In the genomic region with DNA sequence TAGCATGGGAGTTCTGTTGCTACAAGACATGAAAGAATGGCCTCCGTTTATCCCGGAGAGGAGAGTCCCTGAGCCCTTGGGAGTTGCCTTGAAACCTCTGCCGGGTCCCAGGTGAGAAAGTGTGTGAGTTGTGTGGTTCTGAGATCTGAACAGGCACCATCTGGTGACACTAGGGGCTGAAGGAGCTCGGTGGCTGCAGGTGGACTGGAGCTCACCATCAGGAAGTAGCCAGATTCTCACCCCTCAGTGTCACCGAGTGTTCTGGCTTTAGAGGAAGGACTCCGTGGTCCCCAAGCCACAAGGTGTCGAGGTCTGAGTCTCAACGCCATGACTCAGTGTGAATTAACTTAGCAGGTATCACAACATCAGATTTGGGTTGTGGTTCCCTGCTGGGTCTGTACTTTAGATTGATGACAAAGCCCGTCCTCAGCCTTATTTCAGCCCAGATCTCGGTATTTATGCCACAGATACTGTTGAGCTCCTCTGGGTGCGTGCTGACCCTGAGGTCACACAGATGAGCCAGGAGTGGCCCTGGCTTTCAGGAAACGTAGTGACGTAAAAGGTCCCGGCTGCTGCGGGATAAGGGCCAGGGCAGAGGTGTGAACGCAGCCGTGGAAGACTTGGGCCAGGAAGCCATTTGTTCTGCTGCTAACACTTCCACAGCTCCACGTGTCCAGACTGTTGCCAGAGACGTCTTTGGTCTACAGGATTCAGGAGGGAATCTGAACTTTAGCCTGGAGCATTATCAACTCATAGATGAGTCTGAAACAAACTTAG, we compare ENCODE assay signal across 9 cellular contexts. TPM values are rescaled to one million over a fixed set of nuclear protein-coding genes. Genes with fewer than 3 reads are reported as not detected.
DNase-seq lines count a peak whose midpoint lies in the region; ATAC-seq, FAIRE-seq and TF ChIP-seq lines count a peak whose summit lies in the region.
"Had no signal": no experiment of that assay in that cellular context is flagged by ENCODE, and none has a peak within 500 bp of the region (broad histone marks: within the 10 kb centered on the region; RNA-seq: fewer than 3 reads in every experiment).

No MANE protein-coding gene starts in this region.

- 68 to 74% methylated on average over 19 of the region's 19 CpGs for WGBS in pancreas, 2 donors

- DNase-seq in ascending aorta (ENCODE audit: low spot score in 2 of 2) (no peak), pancreas (no peak), NCI-H345 (lab: John Stamatoyannopoulos, UW) (no peak), RWPE1 (ENCODE audit: low spot score) (no peak), T-helper 9 cell (no peak), DMS114 treated with DMSO at 0.1 percent for 48 hours (lab: John Stamatoyannopoulos, UW; ENCODE audit: unreplicated experiment) (no peak)

- H3K9me3 ChIP-seq in ascending aorta, result no peaks in the 10 kb centered on the region
- no peaks in the 10 kb centered on the region for H3K9me3 ChIP-seq in pancreas

- CTCF ChIA-PET in RWPE1 (lab: Yijun Ruan, JAX), result no interaction called here

- no peaks in the 10 kb centered on the region for H3K27me3 ChIP-seq in ascending aorta
- no peaks in the 10 kb centered on the region for H3K27me3 ChIP-seq in pancreas

- no peak for TF ChIP-seq CTCF in ascending aorta (IDR thresholded peaks at IDR 0.05)
- TF ChIP-seq CTCF in pancreas (IDR thresholded peaks at IDR 0.05), result no peak
- no peak for TF ChIP-seq CTCF in RWPE1 (conservative IDR thresholded peaks at IDR 0.05; ENCODE audit: low read depth)

- no peak overlapping the region for H3K4me3 ChIP-seq in ascending aorta
- H3K4me3 ChIP-seq in pancreas, result no peak overlapping the region

- POLR2A ChIA-PET in RWPE1 (lab: Yijun Ruan, JAX; ENCODE audit: low non-redundant PET), result no interaction called here

- H3K4me1 ChIP-seq in ascending aorta, result peaks cover 20 to 49% of the 10 kb centered on the region in 2 donors
- H3K4me1 ChIP-seq in pancreas, result peaks cover 29 to 43% (median 36%) of the 10 kb centered on the region in 3 donors

- intact Hi-C loops in ascending aorta (cut with DNase I) (no loop called here), pancreas (cut with DNase I) (no loop called here)

- FAIRE-seq in pancreas (lab: Jason Lieb, UNC), result no peak

- H3K27ac ChIP-seq in ascending aorta, result peak overlapping the region; percentile 95 to 98
- peak overlapping the region; percentile 45 to 86 (median 66) for H3K27ac ChIP-seq in pancreas
- no peak overlapping the region for H3K27ac ChIP-seq in RWPE1

- ATAC-seq in GM18502 (IDR thresholded peaks at IDR 0.05; ENCODE audit: poor library complexity, unreplicated experiment) (peak; percentile 32), HG02678 (IDR thresholded peaks at IDR 0.05; ENCODE audit: unreplicated experiment) (peak; percentile 41), pancreas (no peak)

- H3K36me3 ChIP-seq in ascending aorta, result peaks cover 43 to 55% of the 10 kb centered on the region in 2 donors
- peaks cover 0 to 27% (median 9%) of the 10 kb centered on the region in 3 donors for H3K36me3 ChIP-seq in pancreas

RNA-seq across cellular contexts. Expression of gene PGPEP1L, which starts 54.4 kb away (rescaled TPM):
- total RNA-seq in ascending aorta, result not detected
- total RNA-seq in pancreas, result under 1 TPM in 1 of 6 donors, not detected in 5; 0.12 TPM
- polyA plus RNA-seq in pancreas, result under 1 TPM in 1 of 2 donors, not detected in 1; 0.19 TPM
- polyA plus RNA-seq: neural cell had no signal

Comparison
In these comparisons a context has a peak if more than half of its experiments do, and no peak if none do; other contexts are left out.
1. ATAC-seq: peak in GM18502 (single experiment) and HG02678 (single experiment); none in pancreas (0 of 4).